8 cellular contexts compared by ENCODE assay signal in the genomic region with DNA sequence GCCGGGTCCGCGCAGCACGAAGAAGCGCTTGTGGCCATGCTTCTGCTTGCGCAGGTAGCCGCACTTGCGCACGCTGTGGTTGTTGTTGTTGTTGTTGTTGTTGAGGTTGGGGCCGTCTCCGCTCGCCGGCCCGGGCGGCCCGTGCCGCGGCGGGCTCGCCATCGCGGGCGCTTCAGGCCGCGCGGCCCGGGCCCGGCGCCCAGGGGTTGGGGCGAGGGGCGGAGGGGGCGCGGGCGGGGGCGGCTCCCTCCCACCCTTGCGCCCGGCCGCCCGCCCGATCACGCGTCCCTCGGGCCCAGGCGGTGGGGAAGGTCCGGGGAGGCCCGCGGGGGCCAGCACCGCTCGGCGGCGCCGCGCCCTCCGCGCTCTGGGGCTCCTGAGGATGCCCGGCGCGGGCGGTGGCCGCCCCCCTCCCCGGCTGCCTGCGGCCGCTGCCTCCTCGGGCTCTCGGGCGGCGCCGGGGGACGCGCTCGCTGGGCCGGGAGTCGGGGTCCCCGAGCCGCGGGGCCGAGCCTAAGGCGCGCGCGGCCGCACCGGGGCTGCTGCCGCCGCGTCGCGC. TPM values are rescaled to one million over a fixed set of nuclear protein-coding genes. Genes with fewer than 3 reads are reported as not detected.
DNase-seq lines count a peak whose midpoint lies in the region; ATAC-seq and TF ChIP-seq lines count a peak whose summit lies in the region.

No MANE protein-coding gene starts in this region.

- H3K9me3 ChIP-seq in effector memory CD4-positive, alpha-beta T cell (ENCODE audit: control insufficient read depth, low read length), result no peaks in the 10 kb centered on the region

- peak overlapping the region; percentile 63 for H3K27ac ChIP-seq in effector memory CD4-positive, alpha-beta T cell (ENCODE audit: insufficient read depth, low read length, poor library complexity, severe bottlenecking)

- no peaks in the 10 kb centered on the region for H3K9me3 Mint-ChIP-seq in neural crest cell

- peaks cover 9% of the 10 kb centered on the region for H3K4me1 ChIP-seq in effector memory CD4-positive, alpha-beta T cell (ENCODE audit: control insufficient read depth, insufficient read depth, low read length, poor library complexity, severe bottlenecking)

- peaks cover 9% of the 10 kb centered on the region for H3K36me3 Mint-ChIP-seq in neural crest cell (ENCODE audit: low read depth)

- H3K36me3 ChIP-seq in effector memory CD4-positive, alpha-beta T cell (ENCODE audit: control insufficient read depth, insufficient read depth, low read length), result no peaks in the 10 kb centered on the region

- peak; percentile 11 for ATAC-seq in GM21526 (IDR thresholded peaks at IDR 0.05; ENCODE audit: low FRiP score, unreplicated experiment)

- peaks cover 15% of the 10 kb centered on the region for H3K4me1 Mint-ChIP-seq in neural crest cell

- H3K4me3 ChIP-seq in effector memory CD4-positive, alpha-beta T cell (ENCODE audit: insufficient read depth, low read depth, low read length, poor library complexity, severe bottlenecking), result peak overlapping the region; percentile 65

- H3K27me3 Mint-ChIP-seq in neural crest cell (ENCODE audit: low read depth), result peaks cover 17% of the 10 kb centered on the region

- peak overlapping the region; percentile 85 for H3K4me3 Mint-ChIP-seq in neural crest cell

- peak; percentile 80 for DNase-seq in GM03348 (ENCODE audit: low spot score)
- DNase-seq in NCI-H1105 treated with DMSO at 0.1 percent for 48 hours (lab: John Stamatoyannopoulos, UW), result peak; percentile 74
- peak in 1 of 3 donors; percentile 44 for DNase-seq in effector memory CD4-positive, alpha-beta T cell
- no peak for DNase-seq in neural crest cell (ENCODE audit: low read depth, low spot score)
- no peak for DNase-seq in NCI-H510A (lab: John Stamatoyannopoulos, UW)
- DNase-seq in epidermal melanocyte (ENCODE audit: insufficient read length, low spot score), result no peak
- DNase-seq in KG1 (lab: John Stamatoyannopoulos, UW), result no peak

- TF ChIP-seq CTCF in neural crest cell (conservative IDR thresholded peaks at IDR 0.05), result no peak

- H3K27me3 ChIP-seq in effector memory CD4-positive, alpha-beta T cell (replicated peaks; ENCODE audit: control insufficient read depth, insufficient read depth, low read length, poor library complexity, severe bottlenecking), result no peaks in the 10 kb centered on the region

- H3K27ac Mint-ChIP-seq in neural crest cell (ENCODE audit: unreplicated experiment), result no peak overlapping the region

RNA-seq across cellular contexts. Expression of gene IRS2, which starts 0.4 kb away (rescaled TPM):
- 6.8 and 7.0 TPM in 2 replicates for total RNA-seq in neural crest cell

Comparison
In these comparisons a context has a peak if more than half of its experiments do, and no peak if none do; other contexts are left out.
1. DNase-seq: peak in GM03348 (single experiment) and NCI-H1105 treated with DMSO at 0.1 percent for 48 hours (single experiment); none in neural crest cell (single experiment), NCI-H510A (single experiment), epidermal melanocyte (single experiment) and KG1 (single experiment).